1 cellular context compared by ENCODE assay signal in the genomic region with DNA sequence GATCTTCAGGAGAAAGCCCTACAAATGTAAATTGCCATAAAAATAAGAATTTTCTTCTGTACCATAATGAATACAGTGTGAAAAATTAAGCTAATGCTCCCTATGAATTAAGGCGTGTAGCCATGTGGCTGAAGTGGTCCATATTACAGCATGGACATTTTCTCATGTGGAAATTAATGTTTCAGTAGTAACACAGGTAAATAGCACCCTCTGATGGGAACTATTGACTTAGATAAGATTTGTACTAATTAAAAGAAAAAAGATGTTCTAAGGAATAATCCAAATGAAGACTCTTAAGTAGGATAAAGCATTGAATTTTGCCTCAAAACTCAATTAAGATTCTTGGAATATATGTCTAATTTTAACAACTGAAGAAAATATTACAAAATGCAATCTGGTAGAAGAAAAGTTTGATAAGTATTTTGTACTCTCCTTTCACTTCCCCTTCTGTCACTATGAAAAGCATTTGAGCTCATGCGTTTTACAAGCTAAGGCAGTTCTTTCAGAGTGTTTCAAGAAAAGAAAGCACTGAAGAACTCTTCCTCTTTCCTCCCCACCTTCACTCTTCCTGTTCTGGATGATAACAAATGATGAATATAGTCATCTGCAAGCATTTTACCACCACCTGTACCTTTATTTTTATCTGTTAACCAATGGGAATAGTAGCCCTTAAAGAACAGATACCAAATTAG.
TF ChIP-seq lines count a peak whose summit lies in the region.

No MANE protein-coding gene starts in this region.

TF ChIP-seq in GM12878, 131 proteins besides CTCF, POLR2A, EP300 and RAD21 (continued from another document):
- TF ChIP-seq NKRF (conservative IDR thresholded peaks at IDR 0.05) = no peak
- TF ChIP-seq RUNX3 (IDR thresholded peaks at IDR 0.05; ENCODE audit: low read length) = peak; percentile 19; the same call in 1 of the 2 replicates
- no peak for TF ChIP-seq IRF4 (IDR thresholded peaks at IDR 0.05; ENCODE audit: low read depth, low read length)
- TF ChIP-seq NR2C1 (IDR thresholded peaks at IDR 0.05) = no peak
- TF ChIP-seq ZNF217 (IDR thresholded peaks at IDR 0.05) = no peak
- no peak for TF ChIP-seq TAF1 (IDR thresholded peaks at IDR 0.05; ENCODE audit: borderline replicate concordance, low read depth, low read length)
- peak; percentile 50 for TF ChIP-seq PKNOX1 (IDR thresholded peaks at IDR 0.05)
- no peak for TF ChIP-seq ASH2L (IDR thresholded peaks at IDR 0.05; ENCODE audit: borderline replicate concordance, low read depth)
- peak; percentile 50; the same call in 1 of the 2 replicates for TF ChIP-seq DPF2 (IDR thresholded peaks at IDR 0.05)
- no peak for TF ChIP-seq EED (IDR thresholded peaks at IDR 0.05; ENCODE audit: low read depth)
- no peak for TF ChIP-seq ATF3 (IDR thresholded peaks at IDR 0.05; ENCODE audit: borderline replicate concordance, extremely low read depth, low read depth, low read length)
- TF ChIP-seq, protein P1, sequence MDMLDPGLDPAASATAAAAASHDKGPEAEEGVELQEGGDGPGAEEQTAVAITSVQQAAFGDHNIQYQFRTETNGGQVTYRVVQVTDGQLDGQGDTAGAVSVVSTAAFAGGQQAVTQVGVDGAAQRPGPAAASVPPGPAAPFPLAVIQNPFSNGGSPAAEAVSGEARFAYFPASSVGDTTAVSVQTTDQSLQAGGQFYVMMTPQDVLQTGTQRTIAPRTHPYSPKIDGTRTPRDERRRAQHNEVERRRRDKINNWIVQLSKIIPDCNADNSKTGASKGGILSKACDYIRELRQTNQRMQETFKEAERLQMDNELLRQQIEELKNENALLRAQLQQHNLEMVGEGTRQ (IDR thresholded peaks at IDR 0.05; ENCODE audit: borderline replicate concordance, low read depth, low read length) = no peak
- no peak for TF ChIP-seq RBBP5 (conservative IDR thresholded peaks at IDR 0.05)
